1 cellular context compared by ENCODE assay signal in genomic region chr12:69278814-69279782, GRCh38.
A peak's percentile ranks its signal among the peaks of the same experiment; 100 is the strongest.
TF ChIP-seq lines count a peak whose summit lies in the region.

No MANE protein-coding gene starts in this region.

TF ChIP-seq in HepG2, 621 proteins besides CTCF, POLR2A, EP300 and RAD21 (continued from another document):
- TF ChIP-seq ZNF720 (CRISPR knock-in tag; IDR thresholded peaks at IDR 0.05) (no peak), E2F1 (CRISPR knock-in tag; IDR thresholded peaks at IDR 0.05) (no peak), EEA1 (CRISPR knock-in tag; IDR thresholded peaks at IDR 0.05; ENCODE audit: borderline replicate concordance) (no peak), MIXL1 (CRISPR knock-in tag; IDR thresholded peaks at IDR 0.05) (no peak), HOXA5 (CRISPR knock-in tag; IDR thresholded peaks at IDR 0.05) (no peak), NFE2L2 (IDR thresholded peaks at IDR 0.05; ENCODE audit: low read length) (no peak), HNRNPK (IDR thresholded peaks at IDR 0.05; ENCODE audit: low read depth, low read length, poor library complexity, severe bottlenecking) (peak; percentile 12), RFXANK (CRISPR knock-in tag; IDR thresholded peaks at IDR 0.05) (no peak), ZNF101 (CRISPR knock-in tag; IDR thresholded peaks at IDR 0.05; ENCODE audit: borderline replicate concordance, low read depth) (no peak), SYNCRIP (IDR thresholded peaks at IDR 0.05; ENCODE audit: insufficient read depth, low read depth, low read length) (no peak), JUND (CRISPR knock-in tag; IDR thresholded peaks at IDR 0.05) (no peak), HOXA3 (CRISPR knock-in tag; IDR thresholded peaks at IDR 0.05) (no peak), ATF5 (CRISPR knock-in tag; IDR thresholded peaks at IDR 0.05; ENCODE audit: low read depth) (no peak), ARID3A (IDR thresholded peaks at IDR 0.05; ENCODE audit: low read depth, low read length) (no peak), ETV6 (CRISPR knock-in tag; conservative IDR thresholded peaks at IDR 0.05) (no peak), RORA (CRISPR knock-in tag; IDR thresholded peaks at IDR 0.05) (no peak), NR2F1 (CRISPR knock-in tag; IDR thresholded peaks at IDR 0.05) (no peak)
